Comparison of ENCODE assay signal across 9 cellular contexts in genomic region chr6:33693186-33694158, GRCh38. TPM values are rescaled to one million over a fixed set of nuclear protein-coding genes. Genes with fewer than 3 reads are reported as not detected.
DNase-seq lines count a peak whose midpoint lies in the region; ATAC-seq and TF ChIP-seq lines count a peak whose summit lies in the region.
"Had no signal": no experiment of that assay in that cellular context is flagged by ENCODE, and none has a peak within 500 bp of the region (broad histone marks: within the 10 kb centered on the region; RNA-seq: fewer than 3 reads in every experiment).

No MANE protein-coding gene starts in this region.

- no CpG with 5 or more reads among the region's 30 CpGs for WGBS in H9 (ENCODE audit: extremely low coverage, insufficient read length, low lambda C conversion rate)
- WGBS in testis, 2 donors, result 72 to 74% methylated on average over 22 to 30 of the region's 30 CpGs

- no peak overlapping the region for H3K4me3 ChIP-seq in SJSA1
- H3K4me3 ChIP-seq in skeletal muscle satellite cell (ENCODE audit: low read length), result no peak overlapping the region
- H3K4me3 ChIP-seq in testis, result no peak overlapping the region

- intact Hi-C loops in testis (cut with DNase I; ENCODE audit: low total_unique reads), result no loop called here

- H4K20me1 ChIP-seq in H9 (ENCODE audit: control insufficient read depth, insufficient read depth, insufficient read length), result no peaks in the 10 kb centered on the region

- H3K56ac ChIP-seq in H9 (ENCODE audit: insufficient read length, low read depth, low read length), result no peak overlapping the region

- no peak overlapping the region for H2AK5ac ChIP-seq in H9 (ENCODE audit: insufficient read length, low read length)

- H3K27ac ChIP-seq in H9 (ENCODE audit: insufficient read length, low read depth, low read length), result no peak overlapping the region
- H3K27ac ChIP-seq in SJSA1, result peak overlapping the region; percentile 77
- peak overlapping the region; percentile 82 for H3K27ac ChIP-seq in foreskin keratinocyte
- peak overlapping the region in 1 of 2 donors; percentile 53 for H3K27ac ChIP-seq in testis

- no peak for TF ChIP-seq CTCF in H9 (conservative IDR thresholded peaks at IDR 0.05)
- no peak for TF ChIP-seq CTCF in foreskin keratinocyte (conservative IDR thresholded peaks at IDR 0.05)
- no peak for TF ChIP-seq CTCF in testis (IDR thresholded peaks at IDR 0.05)

- no peaks in the 10 kb centered on the region for H3K9me3 Mint-ChIP-seq in H9

- H3K27ac Mint-ChIP-seq in H9, result peak overlapping the region in 2 of 3 experiments; percentile 33 to 61; a peak in 2 of 7 replicates

- no peaks in the 10 kb centered on the region for H3K23me2 ChIP-seq in H9 (ENCODE audit: insufficient read length, low read depth, low read length, poor library complexity, severe bottlenecking)

- H3K4me3 Mint-ChIP-seq in H9, result no peak overlapping the region

- H3K18ac ChIP-seq in H9 (ENCODE audit: insufficient read length, low read depth, low read length), result no peak overlapping the region

- H4K8ac ChIP-seq in H9 (replicated peaks; ENCODE audit: insufficient read length, low read depth, low read length), result no peak overlapping the region

- no peak overlapping the region for H2BK12ac ChIP-seq in H9 (ENCODE audit: insufficient read length, low read depth, low read length)

- no peaks in the 10 kb centered on the region for H3K9me3 ChIP-seq in H9 (ENCODE audit: control insufficient read depth, low read depth, low read length)
- no peaks in the 10 kb centered on the region for H3K9me3 ChIP-seq in SJSA1 (replicated peaks)
- no peaks in the 10 kb centered on the region for H3K9me3 ChIP-seq in skeletal muscle satellite cell (replicated peaks; ENCODE audit: low read length)
- H3K9me3 ChIP-seq in testis, result no peaks in the 10 kb centered on the region

- no peak overlapping the region for H3K14ac ChIP-seq in H9 (ENCODE audit: insufficient read depth, low read length)

- H3K79me2 ChIP-seq in H9 (ENCODE audit: insufficient read depth, low read length), result no peaks in the 10 kb centered on the region

- no peak overlapping the region for H3K23ac ChIP-seq in H9 (ENCODE audit: insufficient read length, low read depth, low read length)

- no peak overlapping the region for H3T11ph ChIP-seq in H9 (ENCODE audit: low read length)

- ATAC-seq in foreskin keratinocyte, result no peak

- no peak for TF ChIP-seq POLR2A in testis (IDR thresholded peaks at IDR 0.05)

- H3K9ac ChIP-seq in H9 (ENCODE audit: extremely low read depth, insufficient read length, low read length) (no peak overlapping the region), skeletal muscle satellite cell (ENCODE audit: low read depth, low read length) (peak overlapping the region; percentile 71)

- DNase-seq in H9, result no peak
- no peak for DNase-seq in SJSA1 (ENCODE audit: low read depth in 1 of 2, low spot score in 2 of 2)
- no peak for DNase-seq in foreskin keratinocyte
- DNase-seq in ureter (ENCODE audit: low spot score), result no peak
- no peak for DNase-seq in testis
- no peak for DNase-seq in GDM1 (lab: John Stamatoyannopoulos, UW)
- DNase-seq: hippocampal formation, NCI-H2081 treated with DMSO at 0.1 percent for 48 hours had no signal

- H3K4ac ChIP-seq in H9 (ENCODE audit: low read depth, low read length), result no peak overlapping the region

- no peak overlapping the region for H4K91ac ChIP-seq in H9 (ENCODE audit: insufficient read length, low read depth, low read length)

- no peaks in the 10 kb centered on the region for H3K27me3 Mint-ChIP-seq in H9 (ENCODE audit: low read depth)

- no peak overlapping the region for H2BK15ac ChIP-seq in H9 (ENCODE audit: low read depth, low read length)

- H3K79me1 ChIP-seq in H9 (ENCODE audit: insufficient read depth, low read depth, low read length, poor library complexity, severe bottlenecking), result no peaks in the 10 kb centered on the region

- H3K4me2 ChIP-seq in H9 (ENCODE audit: insufficient read depth, insufficient read length, low read length), result no peak overlapping the region
- peak overlapping the region; percentile 15 for H3K4me2 ChIP-seq in skeletal muscle satellite cell (ENCODE audit: low read length)

- H2BK5ac ChIP-seq in H9 (ENCODE audit: insufficient read length, low read length), result no peak overlapping the region

- H3K27me3 ChIP-seq in H9 (ENCODE audit: insufficient read depth, low read length), result no peaks in the 10 kb centered on the region
- H3K27me3 ChIP-seq in SJSA1 (replicated peaks), result no peaks in the 10 kb centered on the region
- H3K27me3 ChIP-seq in foreskin keratinocyte, result no peaks in the 10 kb centered on the region
- no peaks in the 10 kb centered on the region for H3K27me3 ChIP-seq in skeletal muscle satellite cell (ENCODE audit: control insufficient read depth, insufficient read depth, low read length)
- no peaks in the 10 kb centered on the region for H3K27me3 ChIP-seq in testis

- no peak overlapping the region for H4K5ac ChIP-seq in H9 (ENCODE audit: insufficient read length, low read depth, low read length)

- peaks cover 34 to 94% (median 76%) of the 10 kb centered on the region in 3 experiments; a peak in 6 of 7 replicates for H3K36me3 Mint-ChIP-seq in H9 (ENCODE audit: insufficient read depth in 1 of 3, low read depth in 3 of 3)

- no peak overlapping the region for H2AFZ ChIP-seq in H9 (ENCODE audit: low read length)

- H3K4me1 ChIP-seq in H9 (ENCODE audit: insufficient read depth, low read length), result 0 out of 2 replicates have a peak, but pooled peaks cover 3% of the 10 kb centered on the region
- H3K4me1 ChIP-seq in SJSA1 (replicated peaks), result peaks cover 86% of the 10 kb centered on the region
- H3K4me1 ChIP-seq in foreskin keratinocyte, result peaks cover 16% of the 10 kb centered on the region
- peaks cover 61% of the 10 kb centered on the region for H3K4me1 ChIP-seq in skeletal muscle satellite cell (ENCODE audit: control insufficient read depth, insufficient read depth, low read length)
- peaks cover 31% of the 10 kb centered on the region for H3K4me1 ChIP-seq in testis

- H3K36me3 ChIP-seq in SJSA1 (peaks cover 84% of the 10 kb centered on the region), skeletal muscle satellite cell (ENCODE audit: insufficient read depth, low read length) (peaks cover 86% of the 10 kb centered on the region), testis (ENCODE audit: low read depth, missing control alignments) (no peaks in the 10 kb centered on the region)

- peaks cover 13 to 16% of the 10 kb centered on the region in 2 experiments for H3K4me1 Mint-ChIP-seq in H9

- no peak overlapping the region for H2BK120ac ChIP-seq in H9 (ENCODE audit: low read depth, low read length, poor library complexity, severe bottlenecking)

- no peak overlapping the region for H2BK20ac ChIP-seq in H9 (ENCODE audit: low read depth, low read length, poor library complexity, severe bottlenecking)

RNA-seq across cellular contexts. Expression of gene UQCC2, which starts 18.0 kb away (rescaled TPM):
- total RNA-seq in H9 (2021) (134 and 140 TPM in 2 replicates), foreskin keratinocyte (137 and 154 TPM in 2 replicates), ureter (74.2 TPM), testis (10 to 100 TPM; 18.1 to 36.2 TPM)
- total RNA-seq in SJSA1 (2014; rRNA removed; shearing (Covaris generic)), result 79.4 and 99.2 TPM in 2 replicates
- polyA plus RNA-seq in foreskin keratinocyte (226 and 259 TPM in 2 replicates), testis (ENCODE audit: insufficient read depth, low read depth, low replicate concordance) (119 TPM)
- 17.5 and 18.8 TPM in 2 replicates for total RNA-seq in skeletal muscle satellite cell (2012; rRNA removed)

RNA-seq across cellular contexts. Expression of gene IP6K3, which starts 53.2 kb away (rescaled TPM):
- total RNA-seq in H9 (2021) (0.29 and 0.46 TPM in 2 replicates), foreskin keratinocyte (not detected in 2 replicates), ureter (2.6 TPM), testis (under 1 TPM in 1 of 2 donors, not detected in 1; 0.16 TPM)
- 5.2 and 5.3 TPM in 2 replicates for total RNA-seq in SJSA1 (2014; rRNA removed; shearing (Covaris generic))
- polyA plus RNA-seq in foreskin keratinocyte (not detected in 2 replicates), testis (ENCODE audit: insufficient read depth, low read depth, low replicate concordance) (0.15 TPM)
- 0.51 and 2.6 TPM in 2 replicates for total RNA-seq in skeletal muscle satellite cell (2012; rRNA removed)
